ENCODE assay signal across 1 cellular context in genomic region chr11:72745511-72745910, GRCh38.
TF ChIP-seq lines count a peak whose summit lies in the region.

No MANE protein-coding gene starts in this region.

TF ChIP-seq in GM12878, 131 proteins besides CTCF, POLR2A, EP300 and RAD21:
- TF ChIP-seq CHD2 (IDR thresholded peaks at IDR 0.05; ENCODE audit: borderline replicate concordance, low read depth, low read length) (no peak), ZBTB11 (CRISPR knock-in tag; IDR thresholded peaks at IDR 0.05) (no peak), SMAD5 (IDR thresholded peaks at IDR 0.05; ENCODE audit: low read depth) (no peak), ATF7 (IDR thresholded peaks at IDR 0.05; ENCODE audit: low read depth) (no peak), MAX (IDR thresholded peaks at IDR 0.05; ENCODE audit: low read depth, low read length) (no peak), NR2C2 (IDR thresholded peaks at IDR 0.05; ENCODE audit: borderline replicate concordance, control insufficient read depth, insufficient read length, low read depth) (no peak), KLF5 (IDR thresholded peaks at IDR 0.05; ENCODE audit: partially characterized antibody) (no peak), IRF3 (IDR thresholded peaks at IDR 0.05) (no peak), MTA2 (IDR thresholded peaks at IDR 0.05; ENCODE audit: low read depth) (no peak), PML (IDR thresholded peaks at IDR 0.05; ENCODE audit: low read length) (no peak), NFXL1 (IDR thresholded peaks at IDR 0.05; ENCODE audit: borderline replicate concordance) (no peak), EZH2 (IDR thresholded peaks at IDR 0.05; ENCODE audit: borderline replicate concordance, control insufficient read depth, low read depth, low read length) (no peak), FOXK2 (IDR thresholded peaks at IDR 0.05) (no peak)
